Comparison of ENCODE assay signal across 9 cellular contexts in the genomic region with DNA sequence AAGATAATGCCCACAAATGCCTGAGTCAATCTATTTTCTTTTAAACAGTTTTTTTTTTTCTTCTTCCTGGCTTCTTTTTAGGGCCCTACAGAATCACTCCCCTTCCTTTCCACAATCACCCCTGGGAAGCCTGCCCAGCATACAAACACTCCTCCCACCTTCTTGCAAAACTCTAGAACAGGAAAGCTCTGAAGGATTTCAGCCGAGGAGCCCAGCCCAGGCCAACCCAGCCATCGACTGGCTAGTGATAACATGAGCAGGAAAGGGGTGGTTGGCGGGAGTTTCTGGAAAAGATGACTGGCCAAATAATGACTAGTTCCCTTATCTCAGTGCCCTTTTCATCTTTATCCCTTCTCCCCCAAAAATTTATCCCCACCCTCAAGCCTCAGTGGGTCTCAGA.
DNase-seq lines count a peak whose midpoint lies in the region; ATAC-seq and TF ChIP-seq lines count a peak whose summit lies in the region.
"Had no signal": no experiment of that assay in that cellular context is flagged by ENCODE, and none has a peak within 500 bp of the region (broad histone marks: within the 10 kb centered on the region; RNA-seq: fewer than 3 reads in every experiment).

No MANE protein-coding gene starts in this region.

- H3K27me3 ChIP-seq in lower lobe of right lung (ENCODE audit: low read depth) (no peaks in the 10 kb centered on the region), thyroid gland (no peaks in the 10 kb centered on the region)

- H3K4me3 ChIP-seq in choroid plexus epithelial cell (ENCODE audit: low read depth, low read length) (no peak overlapping the region), lower lobe of right lung (no peak overlapping the region), thyroid gland (replicated peaks in 1 of 3) (no peak overlapping the region)

- TF ChIP-seq CTCF in choroid plexus epithelial cell (conservative IDR thresholded peaks at IDR 0.05; ENCODE audit: low read depth, low read length): no peak
- no peak for TF ChIP-seq CTCF in lower lobe of right lung (IDR thresholded peaks at IDR 0.05)
- TF ChIP-seq CTCF in thyroid gland (IDR thresholded peaks at IDR 0.05): no peak

- H3K4me1 ChIP-seq in lower lobe of right lung (peaks cover 35% of the 10 kb centered on the region), thyroid gland (peaks cover 3 to 23% of the 10 kb centered on the region in 2 donors)

- intact Hi-C loops in lower lobe of right lung (cut with DNase I) (no loop called here), thyroid gland (cut with DNase I) (no loop called here)

- no peak overlapping the region for H3K4me3 Mint-ChIP-seq in activated T-cell treated with anti-CD3 and anti-CD28 coated beads, Interleukin-2, amount 50 U/mL, for 72 hours
- H3K4me3 Mint-ChIP-seq: T-helper 1 cell treated with Interleukin-12 subunit alpha and Interleukin-12 subunit beta and Interleukin-4 antibody, amounts not matched to agents 30 μg/mL and 1 μg/mL, for 36 hours had no signal

- H3K27ac ChIP-seq in lower lobe of right lung (peak overlapping the region; percentile 54), thyroid gland (peak overlapping the region in 2 of 3 donors; percentile 46 to 57)

- peaks cover 5% of the 10 kb centered on the region for H3K4me1 Mint-ChIP-seq in activated T-cell treated with anti-CD3 and anti-CD28 coated beads, Interleukin-2, amount 50 U/mL, for 72 hours (ENCODE audit: low read depth)

- ATAC-seq in lower lobe of right lung (peak; percentile 94 to 97), GM18907 (IDR thresholded peaks at IDR 0.05; ENCODE audit: unreplicated experiment) (no peak)
- ATAC-seq in activated T-cell treated with anti-CD3 and anti-CD28 coated beads, Interleukin-2, amount 50 U/mL, for 72 hours (replicated peaks in 1 of 2): no peak

- TF ChIP-seq POLR2A in thyroid gland (IDR thresholded peaks at IDR 0.05): no peak

- no peak overlapping the region for H3K27ac Mint-ChIP-seq in activated T-cell treated with anti-CD3 and anti-CD28 coated beads, Interleukin-2, amount 50 U/mL, for 72 hours
- H3K27ac Mint-ChIP-seq: T-helper 1 cell treated with Interleukin-12 subunit alpha and Interleukin-12 subunit beta and Interleukin-4 antibody, amounts not matched to agents 30 μg/mL and 1 μg/mL, for 36 hours had no signal

- 17 to 20% methylated on average over 3 of the region's 3 CpGs for WGBS in thyroid gland, 2 donors

- H3K27me3 Mint-ChIP-seq in activated T-cell treated with anti-CD3 and anti-CD28 coated beads, Interleukin-2, amount 50 U/mL, for 72 hours (ENCODE audit: low read depth): no peaks in the 10 kb centered on the region

- H3K9me3 Mint-ChIP-seq in activated T-cell treated with anti-CD3 and anti-CD28 coated beads, Interleukin-2, amount 50 U/mL, for 72 hours: no peaks in the 10 kb centered on the region
- H3K9me3 Mint-ChIP-seq: T-helper 1 cell treated with Interleukin-12 subunit alpha and Interleukin-12 subunit beta and Interleukin-4 antibody, amounts not matched to agents 30 μg/mL and 1 μg/mL, for 36 hours had no signal

- peak; percentile 62 to 81 for DNase-seq in Kasumi-1 (lab: John Stamatoyannopoulos, UW)
- peak; percentile 88 for DNase-seq in choroid plexus epithelial cell (ENCODE audit: low read depth)
- peak; percentile 80 for DNase-seq in lower lobe of right lung
- DNase-seq in thyroid gland: peak; percentile 69 to 76
- no peak for DNase-seq in NCI-H1436 treated with DMSO at 0.1 percent for 48 hours (lab: John Stamatoyannopoulos, UW)
- no peak for DNase-seq in activated T-cell treated with anti-CD3 and anti-CD28 coated beads, Interleukin-2, amount 50 U/mL, for 72 hours
- no peak for DNase-seq in HT-29 (ENCODE audit: low spot score)

- H3K36me3 ChIP-seq in lower lobe of right lung (no peaks in the 10 kb centered on the region), thyroid gland (no peaks in the 10 kb centered on the region)

- peaks cover 0 to 2% of the 10 kb centered on the region in 2 donors for H3K36me3 Mint-ChIP-seq in activated T-cell treated with anti-CD3 and anti-CD28 coated beads, Interleukin-2, amount 50 U/mL, for 72 hours (ENCODE audit: insufficient read depth in 2 of 2)

- H3K9me3 ChIP-seq in lower lobe of right lung (no peaks in the 10 kb centered on the region), thyroid gland (no peaks in the 10 kb centered on the region)

Comparison
In these comparisons a context has a peak if more than half of its experiments do, and no peak if none do; other contexts are left out.
1. DNase-seq: peak in Kasumi-1 (2 of 2), choroid plexus epithelial cell (single experiment), lower lobe of right lung (single experiment) and thyroid gland (2 of 2); none in NCI-H1436 treated with DMSO at 0.1 percent for 48 hours (single experiment), activated T-cell treated with anti-CD3 and anti-CD28 coated beads, Interleukin-2, amount 50 U/mL, for 72 hours (0 of 2) and HT-29 (single experiment).
2. ATAC-seq: peak in lower lobe of right lung (2 of 2); none in GM18907 (single experiment) and activated T-cell treated with anti-CD3 and anti-CD28 coated beads, Interleukin-2, amount 50 U/mL, for 72 hours (0 of 2).